In genomic region chr6:167512926-167513325, GRCh38 we compare ENCODE assay signal across 18 cellular contexts.
"Had no signal": no experiment of that assay in that cellular context is flagged by ENCODE, and none has a peak within 500 bp of the region (broad histone marks: within the 10 kb centered on the region; RNA-seq: fewer than 3 reads in every experiment).

No MANE protein-coding gene starts in this region.

- ATAC-seq: left lung; mucosa of descending colon; naive thymus-derived CD4-positive, alpha-beta T cell had no signal

- H3K36me3 ChIP-seq: brain microvascular endothelial cell, esophagus muscularis mucosa, left lung, tibial nerve had no signal

- H3K9me3 ChIP-seq: esophagus muscularis mucosa, left lung, mucosa of descending colon, tibial nerve had no signal

- H3K4me3 ChIP-seq: coronary artery, esophagus muscularis mucosa, hepatocyte, left lung, mucosa of descending colon, tibial nerve had no signal

- H3K4me3 Mint-ChIP-seq: activated naive CD8-positive, alpha-beta T cell treated with anti-CD3 and anti-CD28 coated beads for 36 hours; activated T-helper 1 cell treated with anti-CD3 and anti-CD28 coated beads, Interleukin-12 subunit alpha, Interleukin-12 subunit beta, Interleukin-2, Interleukin-4 antibody, amounts not matched to agents 30 ng/mL and 10 ng/mL and 1 ng/mL, durations not matched to agents 14 hours and 24 hours and 36 hours; central memory CD8-positive, alpha-beta T cell; naive thymus-derived CD4-positive, alpha-beta T cell had no signal

- H3K27ac Mint-ChIP-seq: activated naive CD8-positive, alpha-beta T cell treated with anti-CD3 and anti-CD28 coated beads for 36 hours; activated T-helper 1 cell treated with anti-CD3 and anti-CD28 coated beads, Interleukin-12 subunit alpha, Interleukin-12 subunit beta, Interleukin-2, Interleukin-4 antibody, amounts not matched to agents 30 ng/mL and 10 ng/mL and 1 ng/mL, durations not matched to agents 14 hours and 24 hours and 36 hours; naive thymus-derived CD4-positive, alpha-beta T cell had no signal

- DNase-seq: activated CD4-positive, CD25-positive, alpha-beta regulatory T cell treated with anti-CD3 and anti-CD28 coated beads, Interleukin-2, amount 50 U/mL, for 72 hours; activated naive CD8-positive, alpha-beta T cell treated with anti-CD3 and anti-CD28 coated beads for 36 hours; brain microvascular endothelial cell; effector CD4-positive, alpha-beta T cell; islet precursor cell; left lung; mucosa of descending colon; naive thymus-derived CD4-positive, alpha-beta T cell; posterior cingulate gyrus; retina; stimulated activated CD4-positive, alpha-beta T cell treated with anti-CD3 and anti-CD28 coated beads, Interleukin-2, amount 100 ng/mL, for 48 hours; stimulated activated naive CD4-positive, alpha-beta T cell had no signal

- H3K36me3 Mint-ChIP-seq: activated naive CD8-positive, alpha-beta T cell treated with anti-CD3 and anti-CD28 coated beads for 36 hours; naive thymus-derived CD4-positive, alpha-beta T cell had no signal

- H3K27ac ChIP-seq: brain microvascular endothelial cell, coronary artery, esophagus muscularis mucosa, hepatocyte, left lung, tibial nerve had no signal

- H3K4me2 ChIP-seq: hepatocyte had no signal

- H3K4me1 Mint-ChIP-seq: activated naive CD8-positive, alpha-beta T cell treated with anti-CD3 and anti-CD28 coated beads for 36 hours; central memory CD8-positive, alpha-beta T cell had no signal

- H3K9me3 Mint-ChIP-seq: activated naive CD8-positive, alpha-beta T cell treated with anti-CD3 and anti-CD28 coated beads for 36 hours; activated T-helper 1 cell treated with anti-CD3 and anti-CD28 coated beads, Interleukin-12 subunit alpha, Interleukin-12 subunit beta, Interleukin-2, Interleukin-4 antibody, amounts not matched to agents 30 ng/mL and 10 ng/mL and 1 ng/mL, durations not matched to agents 14 hours and 24 hours and 36 hours; central memory CD8-positive, alpha-beta T cell had no signal

- H3K4me1 ChIP-seq: esophagus muscularis mucosa, left lung, tibial nerve had no signal

- H3K27me3 ChIP-seq: brain microvascular endothelial cell, hepatocyte, tibial nerve had no signal
